8 cellular contexts compared by ENCODE assay signal in the genomic region with DNA sequence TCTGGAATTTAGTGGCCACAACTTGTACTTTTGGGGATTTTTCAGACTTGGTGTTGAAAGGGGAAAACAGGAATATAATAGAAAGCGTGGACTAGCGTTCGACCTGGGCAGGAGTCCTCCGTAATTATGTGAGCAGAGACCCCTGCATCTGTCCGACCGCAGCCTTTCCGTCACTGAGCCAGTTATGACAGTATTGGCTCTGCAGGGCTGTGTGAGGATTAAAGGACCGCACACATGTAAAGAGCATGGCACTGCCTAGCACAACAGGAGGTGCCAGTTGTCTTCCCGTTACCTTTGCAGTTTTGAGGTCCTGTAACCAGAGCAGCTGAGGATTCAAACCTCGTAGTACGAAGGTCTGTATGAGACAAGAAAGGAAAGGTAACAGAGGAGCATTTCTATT. TPM values are rescaled to one million over a fixed set of nuclear protein-coding genes. Genes with fewer than 3 reads are reported as not detected.
DNase-seq lines count a peak whose midpoint lies in the region; TF ChIP-seq lines count a peak whose summit lies in the region.

No MANE protein-coding gene starts in this region.

- TF ChIP-seq POLR2A in stomach (IDR thresholded peaks at IDR 0.05) = no peak

- H3K4me3 ChIP-seq in iPS-18a (ENCODE audit: low read length) (peak overlapping the region; percentile 84), stomach (peak overlapping the region; percentile 81 to 92 (median 88))

- no peak for TF ChIP-seq EP300 in stomach (IDR thresholded peaks at IDR 0.05)

- no peak overlapping the region for H3K9ac ChIP-seq in iPS-18a (ENCODE audit: low read length)

- WGBS in stomach, 5 donors = 81 to 91% (median 87%) methylated on average over 11 of the region's 11 CpGs

- H3K9me3 ChIP-seq in iPS-18a (ENCODE audit: control insufficient read depth, low read depth, low read length) (no peaks in the 10 kb centered on the region), stomach (no peaks in the 10 kb centered on the region)

- intact Hi-C loops in stomach (cut with DNase I; ENCODE audit: low total_unique reads) = no loop called here

- H3K27me3 ChIP-seq in iPS-18a (ENCODE audit: control insufficient read depth, insufficient read depth, low read length) = peaks cover 12% of the 10 kb centered on the region
- no peaks in the 10 kb centered on the region for H3K27me3 ChIP-seq in stomach

- H3K36me3 ChIP-seq in iPS-18a (ENCODE audit: control insufficient read depth, low read depth, low read length) = peaks cover 7% of the 10 kb centered on the region
- peaks cover 5 to 21% (median 15%) of the 10 kb centered on the region in 4 donors for H3K36me3 ChIP-seq in stomach

- no peak overlapping the region for H3K27ac ChIP-seq in iPS-18a (ENCODE audit: low read length)
- H3K27ac ChIP-seq in stomach = peak overlapping the region in 2 of 5 donors; percentile 8 to 90

- TF ChIP-seq CTCF in stomach (IDR thresholded peaks at IDR 0.05) = no peak

- peak; percentile 45 for DNase-seq in activated CD8-positive, alpha-beta memory T cell treated with anti-CD3 and anti-CD28 coated beads for 24 hours
- no peak for DNase-seq in activated CD8-positive, alpha-beta memory T cell treated with anti-CD3 and anti-CD28 coated beads, Interleukin-2, amount 50 U/mL, for 4 hours
- peak; percentile 45 for DNase-seq in activated CD8-positive, alpha-beta memory T cell treated with anti-CD3 and anti-CD28 coated beads, Interleukin-2, amount 50 U/mL, for 48 hours
- DNase-seq in stomach (no peak), NAMALWA (ENCODE audit: low spot score) (no peak), SIG-M5 (lab: John Stamatoyannopoulos, UW) (no peak), Ammon's horn (ENCODE audit: low spot score) (no peak)

- H3K4me1 ChIP-seq in iPS-18a (ENCODE audit: control insufficient read depth, low read depth, low read length) = peaks cover 3% of the 10 kb centered on the region
- H3K4me1 ChIP-seq in stomach = peaks cover 12 to 63% (median 48%) of the 10 kb centered on the region in 4 donors

RNA-seq across cellular contexts. Expression of gene B4GALT7, which starts 1.2 kb away (rescaled TPM):
- 10 to 100 TPM in 3 of 5 donors, 1 to 10 TPM in 2; 3.5 to 29.0 (median 11.6) TPM for total RNA-seq in stomach
- polyA plus RNA-seq in stomach = 10 to 100 TPM; 14.2 to 23.3 (median 22.6) TPM

RNA-seq across cellular contexts. Expression of gene TMED9, which starts 9.1 kb away (rescaled TPM):
- total RNA-seq in stomach = 100 to 1,000 TPM in 1 of 5 donors, 10 to 100 TPM in 3, 1 to 10 TPM in 1; 9.3 to 107 (median 85.3) TPM
- polyA plus RNA-seq in stomach = 100 to 1,000 TPM in 1 of 3 donors, 10 to 100 TPM in 2; 39.9 to 115 (median 99.8) TPM

RNA-seq across cellular contexts. Expression of gene FAM193B, which starts 46.8 kb away (rescaled TPM):
- 100 to 1,000 TPM in 3 of 5 donors, 10 to 100 TPM in 2; 40.4 to 316 (median 143) TPM for total RNA-seq in stomach
- polyA plus RNA-seq in stomach = 100 to 1,000 TPM; 106 to 140 (median 136) TPM

Comparison
In these comparisons a context has a peak if more than half of its experiments do, and no peak if none do; other contexts are left out.
1. DNase-seq: peak in activated CD8-positive, alpha-beta memory T cell treated with anti-CD3 and anti-CD28 coated beads for 24 hours (single experiment) and activated CD8-positive, alpha-beta memory T cell treated with anti-CD3 and anti-CD28 coated beads, Interleukin-2, amount 50 U/mL, for 48 hours (single experiment); none in activated CD8-positive, alpha-beta memory T cell treated with anti-CD3 and anti-CD28 coated beads, Interleukin-2, amount 50 U/mL, for 4 hours (single experiment), stomach (single experiment), NAMALWA (single experiment), SIG-M5 (single experiment) and Ammon's horn (single experiment).